ENCODE assay signal across 8 cellular contexts in genomic region chr7:100190059-100190711, GRCh38. TPM values are rescaled to one million over a fixed set of nuclear protein-coding genes. Genes with fewer than 3 reads are reported as not detected.
DNase-seq lines count a peak whose midpoint lies in the region; ATAC-seq, FAIRE-seq and TF ChIP-seq lines count a peak whose summit lies in the region.

No MANE protein-coding gene starts in this region.

- DNase-seq in AG04449 (ENCODE audit: low read depth, low spot score) (no peak), GM12892 (ENCODE audit: insufficient read length) (no peak), PC-3 (peak; percentile 55), endodermal cell (no peak), hepatic stellate cell (ENCODE audit: low spot score) (no peak), NCI-H187 treated with DMSO at 0.1 percent for 48 hours (lab: John Stamatoyannopoulos, UW) (no peak)
- no peak for DNase-seq in stimulated activated effector memory CD8-positive, alpha-beta T cell treated with anti-CD3 and anti-CD28 coated beads, Interleukin-12 subunit alpha, Interleukin-12 subunit beta, amount 100 ng/mL, for 72 hours (ENCODE audit: low spot score in 2 of 2)

- H3K27ac ChIP-seq in PC-3 (ENCODE audit: low read length), result no peak overlapping the region
- no peak overlapping the region for H3K27ac ChIP-seq in endodermal cell (ENCODE audit: low read depth, low read length)

- no peaks in the 10 kb centered on the region for H4K20me1 ChIP-seq in PC-3 (ENCODE audit: low read length)

- 88% methylated on average over 4 of the region's 4 CpGs for WGBS in endodermal cell (ENCODE audit: insufficient coverage in 1 of 2, insufficient read length in 1 of 2), 2 experiments

- POLR2A ChIA-PET in AG04449 (lab: Yijun Ruan, JAX) (interaction anchor here (1.2 kb wide), 1 partner anchor 41 kb away, joined by 3 read pairs; the partner anchor contains the start of gene LAMTOR4), PC-3 (lab: Charles Lee; ENCODE audit: unreplicated experiment) (interaction anchor here (0.7 kb wide), 1 partner anchor 55 kb away, joined by 3 read pairs; no protein-coding TSS in a partner anchor)

- no peak overlapping the region for H3K27ac Mint-ChIP-seq in endodermal cell
- H3K27ac Mint-ChIP-seq in stimulated activated effector memory CD8-positive, alpha-beta T cell treated with anti-CD3 and anti-CD28 coated beads, Interleukin-12 subunit alpha, Interleukin-12 subunit beta, amount 100 ng/mL, for 72 hours, result peak overlapping the region; percentile 56

- CTCF ChIA-PET in AG04449 (lab: Yijun Ruan, JAX) (interaction anchor here (0.7 to 3.8 kb wide), 18 partner anchors 9 to 216 kb away, joined by 3 to 48 read pairs (median 4); partner anchors contain the start of genes GAL3ST4, GPC2 and STAG3), PC-3 (lab: Charles Lee) (interaction anchor here (0.8 kb wide), 1 partner anchor 22 kb away, joined by 4 read pairs; the partner anchor contains the start of gene GAL3ST4)

- ATAC-seq in PC-3, result peak; percentile 81
- peak; percentile 85 for ATAC-seq in stimulated activated effector memory CD8-positive, alpha-beta T cell treated with anti-CD3 and anti-CD28 coated beads, Interleukin-12 subunit alpha, Interleukin-12 subunit beta, amount 100 ng/mL, for 72 hours
- ATAC-seq in HG03039 (IDR thresholded peaks at IDR 0.05; ENCODE audit: unreplicated experiment), result no peak

- no peaks in the 10 kb centered on the region for H3K4me1 Mint-ChIP-seq in endodermal cell
- peaks cover 14% of the 10 kb centered on the region for H3K4me1 Mint-ChIP-seq in stimulated activated effector memory CD8-positive, alpha-beta T cell treated with anti-CD3 and anti-CD28 coated beads, Interleukin-12 subunit alpha, Interleukin-12 subunit beta, amount 100 ng/mL, for 72 hours

- no peaks in the 10 kb centered on the region for H3K36me3 ChIP-seq in PC-3 (ENCODE audit: low read depth, low read length)
- H3K36me3 ChIP-seq in endodermal cell (ENCODE audit: control insufficient read depth, insufficient read depth, low read length), result no peaks in the 10 kb centered on the region

- no peak overlapping the region for H3K4me2 ChIP-seq in PC-3 (ENCODE audit: low read length)

- no peaks in the 10 kb centered on the region for H3K79me2 ChIP-seq in PC-3 (ENCODE audit: low read length)

- H3K4me3 Mint-ChIP-seq in endodermal cell, result no peak overlapping the region
- no peak overlapping the region for H3K4me3 Mint-ChIP-seq in stimulated activated effector memory CD8-positive, alpha-beta T cell treated with anti-CD3 and anti-CD28 coated beads, Interleukin-12 subunit alpha, Interleukin-12 subunit beta, amount 100 ng/mL, for 72 hours

- H3K9me3 Mint-ChIP-seq in endodermal cell, result no peaks in the 10 kb centered on the region
- no peaks in the 10 kb centered on the region for H3K9me3 Mint-ChIP-seq in stimulated activated effector memory CD8-positive, alpha-beta T cell treated with anti-CD3 and anti-CD28 coated beads, Interleukin-12 subunit alpha, Interleukin-12 subunit beta, amount 100 ng/mL, for 72 hours

- peaks cover 26% of the 10 kb centered on the region for H3K27me3 Mint-ChIP-seq in endodermal cell (ENCODE audit: insufficient read depth)

- BruUV-seq in PC-3 (replicated peaks; lab: Mats Ljungman, UMichigan), result no TSS peak

- H3K4me1 ChIP-seq in PC-3 (ENCODE audit: insufficient read depth, low read length) (no peaks in the 10 kb centered on the region; the same call in 1 of the 2 replicates), endodermal cell (ENCODE audit: control insufficient read depth, insufficient read depth, low read length) (no peaks in the 10 kb centered on the region)

- intact Hi-C loops in PC-3 (cut with micrococcal nuclease), result no loop called here

- H3K27me3 ChIP-seq in PC-3 (ENCODE audit: low read length) (no peaks in the 10 kb centered on the region), endodermal cell (ENCODE audit: control insufficient read depth, insufficient read depth, low read length, poor library complexity, severe bottlenecking) (no peaks in the 10 kb centered on the region)

- TF ChIP-seq CTCF in AG04449 (IDR thresholded peaks at IDR 0.05; ENCODE audit: insufficient read depth, low read length, missing control alignments) (peak; percentile 22), PC-3 (conservative IDR thresholded peaks at IDR 0.05; ENCODE audit: low read depth, low read length) (peak; percentile 66), endodermal cell (conservative IDR thresholded peaks at IDR 0.05) (peak; percentile 60)

- H3K9ac ChIP-seq in PC-3 (ENCODE audit: low read length) (no peak overlapping the region), endodermal cell (ENCODE audit: extremely low read depth, low read length, poor library complexity, severe bottlenecking) (no peak overlapping the region)

- no peaks in the 10 kb centered on the region for H3K9me2 ChIP-seq in PC-3 (replicated peaks; ENCODE audit: low read length)

- H3K4me3 ChIP-seq in AG04449 (ENCODE audit: low read depth, low read length) (no peak overlapping the region), PC-3 (ENCODE audit: low read length) (no peak overlapping the region), endodermal cell (ENCODE audit: low read length) (no peak overlapping the region)

- H2AFZ ChIP-seq in PC-3 (ENCODE audit: low read length), result no peak overlapping the region

- no peaks in the 10 kb centered on the region for H3F3A ChIP-seq in PC-3 (ENCODE audit: low read length, unreplicated experiment)

- H3K9me3 ChIP-seq in PC-3 (ENCODE audit: low read length) (no peaks in the 10 kb centered on the region), endodermal cell (ENCODE audit: control insufficient read depth, low read length) (no peaks in the 10 kb centered on the region)

- no peaks in the 10 kb centered on the region for H3K36me3 Mint-ChIP-seq in endodermal cell (ENCODE audit: low read depth)
- H3K36me3 Mint-ChIP-seq in stimulated activated effector memory CD8-positive, alpha-beta T cell treated with anti-CD3 and anti-CD28 coated beads, Interleukin-12 subunit alpha, Interleukin-12 subunit beta, amount 100 ng/mL, for 72 hours, result no peaks in the 10 kb centered on the region

- no peak for TF ChIP-seq POLR2A in GM12892 (IDR thresholded peaks at IDR 0.05; ENCODE audit: low read depth, low read length)

- FAIRE-seq in GM12892 (lab: Jason Lieb, UNC), result peak; percentile 61

RNA-seq across cellular contexts. Expression of gene STAG3, which starts 12.5 kb away (rescaled TPM):
- polyA plus RNA-seq in GM12892 (2012; ENCODE audit: missing spikeins), result 353 TPM
- total RNA-seq in PC-3 (2014; rRNA removed) (0.07 and 1.2 TPM in 2 replicates), endodermal cell (1 to 10 TPM; 1.2 to 3.3 TPM)
- 1.4 TPM for polyA plus RNA-seq in endodermal cell (2013, experiment 1 of 2)
- 1.7 TPM for polyA plus RNA-seq in endodermal cell (2013, experiment 2 of 2)

RNA-seq across cellular contexts. Expression of gene GPC2, which starts 13.0 kb away (rescaled TPM):
- 2.9 TPM for polyA plus RNA-seq in GM12892 (2012; ENCODE audit: missing spikeins)
- total RNA-seq in PC-3 (2014; rRNA removed) (1.6 and 2.3 TPM in 2 replicates), endodermal cell (10 to 100 TPM; 39.3 to 56.1 TPM)
- polyA plus RNA-seq in endodermal cell (2013, experiment 1 of 2), result 130 TPM
- polyA plus RNA-seq in endodermal cell (2013, experiment 2 of 2), result 122 TPM

RNA-seq across cellular contexts. Expression of gene GAL3ST4, which starts 21.8 kb away (rescaled TPM):
- 1.7 TPM for polyA plus RNA-seq in GM12892 (2012; ENCODE audit: missing spikeins)
- total RNA-seq in PC-3 (2014; rRNA removed) (0.23 and 1.1 TPM in 2 replicates), endodermal cell (1 to 10 TPM; 3.7 to 3.8 TPM)
- 13.3 TPM for polyA plus RNA-seq in endodermal cell (2013, experiment 1 of 2)
- polyA plus RNA-seq in endodermal cell (2013, experiment 2 of 2), result 13.4 TPM

RNA-seq across cellular contexts. Expression of gene PVRIG, which starts 29.6 kb away (rescaled TPM):
- 3.9 TPM for polyA plus RNA-seq in GM12892 (2012; ENCODE audit: missing spikeins)
- total RNA-seq in PC-3 (2014; rRNA removed), result not detected in 2 replicates
- not detected for total RNA-seq in endodermal cell
- polyA plus RNA-seq in endodermal cell (2013, experiment 1 of 2), result not detected
- not detected for polyA plus RNA-seq in endodermal cell (2013, experiment 2 of 2)

RNA-seq across cellular contexts. Expression of gene TRAPPC14, which starts 31.7 kb away (rescaled TPM):
- polyA plus RNA-seq in GM12892 (2012; ENCODE audit: missing spikeins), result 10.1 TPM
- 19.2 and 20.3 TPM in 2 replicates for total RNA-seq in PC-3 (2014; rRNA removed)
- total RNA-seq in endodermal cell, result 10 to 100 TPM; 24.7 to 30.0 TPM
- 22.9 TPM for polyA plus RNA-seq in endodermal cell (2013, experiment 1 of 2)
- polyA plus RNA-seq in endodermal cell (2013, experiment 2 of 2), result 18.2 TPM

Comparison
In these comparisons a context has a peak if more than half of its experiments do, and no peak if none do; other contexts are left out.
1. RNA of gene GPC2, which starts 13.0 kb away (total RNA-seq): 39.3 to 56.1 TPM in endodermal cell; 1.6 to 2.3 TPM in PC-3; every median in the first group is over 10 times any median in the second.
2. Peak in every context shown above with its lines, with median percentiles within 50 percentile points of each other: CTCF ChIP-seq.